Comparison of ENCODE assay signal across 8 cellular contexts in genomic region chr11:45917623-45918330, GRCh38. TPM values are rescaled to one million over a fixed set of nuclear protein-coding genes. Genes with fewer than 3 reads are reported as not detected.
DNase-seq lines count a peak whose midpoint lies in the region; ATAC-seq lines count a peak whose summit lies in the region.

PEX16 (minus strand) TSS chr11:45917877; CDS start chr11:45917811, 66 bp downstream.

- peaks cover 17% of the 10 kb centered on the region for H3K36me3 Mint-ChIP-seq in activated CD4-positive, alpha-beta T cell treated with anti-CD3 and anti-CD28 coated beads, Interleukin-2, amount 10 ng/mL, durations not matched to agents 7 days and 5 days (ENCODE audit: low read depth)

- peak within 1 kb of the TSS; percentile 98 for H3K4me2 ChIP-seq in BLaER1

- no peaks in the 10 kb centered on the region for H3K9me3 ChIP-seq in BLaER1

- H3K4me1 Mint-ChIP-seq in activated CD4-positive, alpha-beta T cell treated with anti-CD3 and anti-CD28 coated beads, Interleukin-2, amount 10 ng/mL, durations not matched to agents 7 days and 5 days, result peaks cover 43% of the 10 kb centered on the region

- peak; percentile 99 for DNase-seq in NCI-H69 (lab: John Stamatoyannopoulos, UW)
- DNase-seq in activated CD4-positive, alpha-beta T cell treated with anti-CD3 and anti-CD28 coated beads, Interleukin-2, amount 10 ng/mL, durations not matched to agents 7 days and 5 days, result peak; percentile 97
- peak; percentile 100 for DNase-seq in dedifferentiated amniotic fluid mesenchymal stem cell (ENCODE audit: extremely low spot score)
- DNase-seq in left kidney (ENCODE audit: low read depth, low spot score), result peak; percentile 99
- DNase-seq in stimulated activated CD4-positive, alpha-beta T cell treated with anti-CD3 and anti-CD28 coated beads, Interleukin-2, amount 100 ng/mL, for 24 hours, result peak; percentile 94 to 95

- H4K20me1 ChIP-seq in BLaER1, result peaks cover 47% of the 10 kb centered on the region

- peaks cover 6% of the 10 kb centered on the region for H3K27me3 Mint-ChIP-seq in activated CD4-positive, alpha-beta T cell treated with anti-CD3 and anti-CD28 coated beads, Interleukin-2, amount 10 ng/mL, durations not matched to agents 7 days and 5 days

- peak within 1 kb of the TSS; percentile 91 for H3K4me3 ChIP-seq in BLaER1

- H3K4me3 Mint-ChIP-seq in activated CD4-positive, alpha-beta T cell treated with anti-CD3 and anti-CD28 coated beads, Interleukin-2, amount 10 ng/mL, durations not matched to agents 7 days and 5 days, result peak within 1 kb of the TSS; percentile 93

- CTCF ChIA-PET in activated CD4-positive, alpha-beta T cell treated with anti-CD3 and anti-CD28 coated beads, Interleukin-2, amount 10 ng/mL, durations not matched to agents 7 days and 5 days (lab: Charles Lee), result interaction anchor here (0.6 to 2.8 kb wide), 4 partner anchors 10 to 971 kb away, joined by 3 to 10 read pairs (median 4); partner anchors contain the start of gene FREY1

- peak within 1 kb of the TSS; percentile 99 for H3K27ac Mint-ChIP-seq in activated CD4-positive, alpha-beta T cell treated with anti-CD3 and anti-CD28 coated beads, Interleukin-2, amount 10 ng/mL, durations not matched to agents 7 days and 5 days

- POLR2A ChIA-PET in activated CD4-positive, alpha-beta T cell treated with anti-CD3 and anti-CD28 coated beads, Interleukin-2, amount 10 ng/mL, durations not matched to agents 7 days and 5 days (lab: Charles Lee), result interaction anchor here (0.6 kb wide), 2 partner anchors 62 to 321 kb away, joined by 3 to 4 read pairs; no protein-coding TSS in a partner anchor

- H3K9ac ChIP-seq in BLaER1, result peak within 1 kb of the TSS; percentile 94

- H3K36me3 ChIP-seq in BLaER1, result peaks cover 37% of the 10 kb centered on the region

- H3K27ac ChIP-seq in BLaER1, result peak within 1 kb of the TSS; percentile 94

- peaks cover 55% of the 10 kb centered on the region for H3K4me1 ChIP-seq in BLaER1

- ATAC-seq in GM19328 (IDR thresholded peaks at IDR 0.05; ENCODE audit: unreplicated experiment) (peak; percentile 86), HG03520 (IDR thresholded peaks at IDR 0.05; ENCODE audit: unreplicated experiment) (peak; percentile 86)

- peaks cover 30% of the 10 kb centered on the region for H3K27me3 ChIP-seq in BLaER1

- H3K9me3 Mint-ChIP-seq in activated CD4-positive, alpha-beta T cell treated with anti-CD3 and anti-CD28 coated beads, Interleukin-2, amount 10 ng/mL, durations not matched to agents 7 days and 5 days, result no peaks in the 10 kb centered on the region

RNA-seq across cellular contexts. Expression of gene PEX16, which starts in this region (rescaled TPM):
- total RNA-seq in activated CD4-positive, alpha-beta T cell treated with anti-CD3 and anti-CD28 coated beads, Interleukin-2, amount 10 ng/mL, durations not matched to agents 7 days and 5 days, result 10 to 100 TPM; 47.1 to 51.1 TPM

Comparison
In these comparisons a context has a peak if more than half of its experiments do, and no peak if none do; other contexts are left out.
1. Peak in every context shown above with its lines: DNase-seq, ATAC-seq, H3K4me3 ChIP-seq and H3K27ac ChIP-seq.